8 cellular contexts compared by ENCODE assay signal in the genomic region with DNA sequence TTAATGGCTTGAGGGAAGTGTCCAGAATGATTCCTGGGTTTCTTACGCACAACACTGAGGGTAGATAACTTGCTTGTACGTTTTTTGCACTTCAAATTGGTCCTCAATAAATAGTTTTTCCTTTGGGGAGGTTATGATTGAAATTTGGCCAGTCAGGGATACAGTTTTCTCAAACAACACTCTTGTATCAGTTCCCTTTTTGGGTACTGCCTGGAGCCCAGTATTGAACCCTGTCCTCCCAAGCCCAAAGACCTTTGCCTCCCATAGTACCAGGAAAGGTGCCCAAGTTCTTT. TPM values are rescaled to one million over a fixed set of nuclear protein-coding genes. Genes with fewer than 3 reads are reported as not detected.
DNase-seq lines count a peak whose midpoint lies in the region; ATAC-seq and TF ChIP-seq lines count a peak whose summit lies in the region.

No MANE protein-coding gene starts in this region.

- H3K4me1 Mint-ChIP-seq in IgD-negative memory B cell = peaks cover 17 to 27% (median 26%) of the 10 kb centered on the region in 3 donors
- peaks cover 10 to 31% (median 25%) of the 10 kb centered on the region in 3 donors for H3K4me1 Mint-ChIP-seq in naive B cell

- ATAC-seq in naive B cell (ENCODE audit: low read depth in 2 of 2) (peak in 1 of 2 donors; percentile 46), GM21619 (IDR thresholded peaks at IDR 0.05; ENCODE audit: unreplicated experiment) (no peak)

- H3K4me3 Mint-ChIP-seq in IgD-negative memory B cell = peak overlapping the region; percentile 87 to 99 (median 95)
- peak overlapping the region; percentile 92 to 99 (median 98) for H3K4me3 Mint-ChIP-seq in naive B cell

- H3K36me3 ChIP-seq in ACC112 (ENCODE audit: insufficient read depth, low read length) = no peaks in the 10 kb centered on the region

- peak overlapping the region; percentile 99 for H3K4me3 ChIP-seq in ACC112 (ENCODE audit: low read depth, low read length)
- peak overlapping the region; percentile 73 for H3K4me3 ChIP-seq in choroid plexus epithelial cell (ENCODE audit: low read depth, low read length)

- H3K27ac ChIP-seq in ACC112 (ENCODE audit: low read depth, low read length) = peak overlapping the region; percentile 73

- DNase-seq in choroid plexus epithelial cell (ENCODE audit: low read depth) (no peak), naive B cell (no peak), SKM-1 (lab: John Stamatoyannopoulos, UW; ENCODE audit: unreplicated experiment) (no peak), NCI-H2196 treated with DMSO at 0.1 percent for 48 hours (lab: John Stamatoyannopoulos, UW; ENCODE audit: unreplicated experiment) (no peak), NCI-H2196 (lab: John Stamatoyannopoulos, UW; ENCODE audit: unreplicated experiment) (no peak)

- H2AFZ ChIP-seq in ACC112 (ENCODE audit: low read length, unreplicated experiment) = peak overlapping the region; percentile 98

- H3K9me3 Mint-ChIP-seq in IgD-negative memory B cell = no peaks in the 10 kb centered on the region
- H3K9me3 Mint-ChIP-seq in naive B cell = no peaks in the 10 kb centered on the region

- peaks cover 12% of the 10 kb centered on the region for H3K4me1 ChIP-seq in ACC112 (ENCODE audit: control insufficient read depth, insufficient read depth, low read length, unreplicated experiment)

- H3K79me2 ChIP-seq in ACC112 (ENCODE audit: control insufficient read depth, insufficient read depth, low read length, unreplicated experiment) = peaks cover 34% of the 10 kb centered on the region

- no peak for TF ChIP-seq CTCF in choroid plexus epithelial cell (conservative IDR thresholded peaks at IDR 0.05; ENCODE audit: low read depth, low read length)

- H3K27me3 ChIP-seq in ACC112 (ENCODE audit: insufficient read depth, low read length) = no peaks in the 10 kb centered on the region

- H3K27ac Mint-ChIP-seq in IgD-negative memory B cell (peak overlapping the region; percentile 76 to 96 (median 93)), naive B cell (peak overlapping the region; percentile 64 to 97 (median 92))

- H3K27me3 Mint-ChIP-seq in IgD-negative memory B cell (no peaks in the 10 kb centered on the region), naive B cell (no peaks in the 10 kb centered on the region)

- H3K36me3 Mint-ChIP-seq in IgD-negative memory B cell (peaks cover 1% of the 10 kb centered on the region), naive B cell (no peaks in the 10 kb centered on the region)

RNA-seq across cellular contexts. Expression of gene PHACTR4, which starts 0.4 kb away (rescaled TPM):
- polyA plus RNA-seq in IgD-negative memory B cell (18.5 TPM), naive B cell (ENCODE audit: low read depth in 6 of 6) (10 to 100 TPM in 1 of 6 donors, 1 to 10 TPM in 4, not detected in 1; 6.9 to 23.0 (median 9.5) TPM)

RNA-seq across cellular contexts. Expression of gene MED18, which starts 40.3 kb away (rescaled TPM):
- polyA plus RNA-seq in IgD-negative memory B cell (12.6 TPM), naive B cell (ENCODE audit: low read depth in 6 of 6) (10 to 100 TPM in 1 of 6 donors, 1 to 10 TPM in 4, not detected in 1; 4.5 to 16.6 (median 6.7) TPM)
